ENCODE assay signal across 17 cellular contexts in the genomic region with DNA sequence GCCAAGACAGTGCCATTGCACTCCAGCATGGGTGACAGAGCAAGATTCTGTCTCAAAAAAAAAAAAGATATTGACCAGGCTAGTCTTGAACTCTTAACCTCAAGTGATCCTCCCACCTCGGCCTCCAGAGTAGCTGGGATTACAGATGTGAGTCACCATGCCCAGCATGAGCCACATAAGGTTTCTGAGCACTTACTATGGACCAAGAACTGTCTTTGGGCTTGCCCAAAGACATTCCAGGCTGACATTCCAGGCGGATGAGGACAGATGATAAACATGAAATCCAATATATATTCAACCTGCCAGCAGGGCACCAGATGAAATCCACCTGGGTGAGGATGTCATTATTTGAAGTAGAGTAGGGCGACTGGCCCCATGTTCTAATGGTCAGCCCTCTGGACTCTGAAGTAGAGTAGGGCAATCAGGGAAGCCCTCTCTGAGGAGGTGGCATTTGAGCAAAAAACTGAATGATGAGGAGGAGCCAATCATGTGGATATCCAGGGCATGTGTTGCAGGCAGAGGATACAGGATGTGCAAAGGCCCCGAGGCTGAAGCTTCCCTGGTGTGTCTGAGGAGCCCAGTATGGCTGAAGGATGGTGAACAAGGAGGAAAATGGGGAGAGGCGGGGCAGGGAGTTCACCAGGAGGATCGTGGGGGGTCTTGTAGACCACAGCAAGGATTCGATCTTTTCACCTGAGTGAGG. TPM values are rescaled to one million over a fixed set of nuclear protein-coding genes. Genes with fewer than 3 reads are reported as not detected.
DNase-seq lines count a peak whose midpoint lies in the region; ATAC-seq and TF ChIP-seq lines count a peak whose summit lies in the region.
"Had no signal": no experiment of that assay in that cellular context is flagged by ENCODE, and none has a peak within 500 bp of the region (broad histone marks: within the 10 kb centered on the region; RNA-seq: fewer than 3 reads in every experiment).

No MANE protein-coding gene starts in this region.

- H3K4me3 ChIP-seq in Panc1 (ENCODE audit: low read depth in 2 of 2, low read length in 2 of 2) (no peak overlapping the region), endodermal cell (ENCODE audit: low read length) (no peak overlapping the region), neural progenitor cell (no peak overlapping the region), tibial artery (no peak overlapping the region), GM23338 (no peak overlapping the region)

- H3K4me1 Mint-ChIP-seq in endodermal cell (no peaks in the 10 kb centered on the region), neural progenitor cell (peaks cover 3% of the 10 kb centered on the region), GM23338 (no peaks in the 10 kb centered on the region)

- H3K4me2 ChIP-seq in neural progenitor cell, result no peak overlapping the region
- no peak overlapping the region for H3K4me2 ChIP-seq in GM23338

- H3K4me3 Mint-ChIP-seq in endodermal cell (no peak overlapping the region), neural progenitor cell (no peak overlapping the region), GM23338 (no peak overlapping the region)
- H3K4me3 Mint-ChIP-seq: nephron had no signal

- H3K79me2 ChIP-seq in neural progenitor cell (ENCODE audit: low read depth) (no peaks in the 10 kb centered on the region), GM23338 (replicated peaks; ENCODE audit: insufficient read depth) (no peaks in the 10 kb centered on the region)

- ATAC-seq in Panc1 (peak; percentile 52; the same call in 1 of the 2 replicates), GM23338 (no peak)
- ATAC-seq: activated T-cell treated with anti-CD3 and anti-CD28 coated beads, Interleukin-2, amount 50 U/mL, for 72 hours; left ventricle myocardium superior had no signal

- intact Hi-C loops in Panc1 (cut with micrococcal nuclease; ENCODE audit: unreplicated experiment), result no loop called here
- intact Hi-C loops in posterior vena cava (cut with DNase I), result no loop called here
- intact Hi-C loops in tibial artery (cut with DNase I; ENCODE audit: low total_unique reads), result loop anchor here (5.0 kb wide), 1 partner anchor 140 kb away; no protein-coding TSS in a partner anchor

- in situ Hi-C loops in Panc1 (cut with HindIII; ENCODE audit: low pct_unique_long_range_greater_than_20kb, low sequenced_read_pairs), result no loop called here

- no TSS peak for BruUV-seq in Panc1 (replicated peaks; lab: Mats Ljungman, UMichigan)

- peaks cover 2% of the 10 kb centered on the region for H3K9me3 Mint-ChIP-seq in endodermal cell
- H3K9me3 Mint-ChIP-seq in neural progenitor cell, result no peaks in the 10 kb centered on the region
- H3K9me3 Mint-ChIP-seq in GM23338, result no peaks in the 10 kb centered on the region
- H3K9me3 Mint-ChIP-seq: activated T-cell treated with anti-CD3 and anti-CD28 coated beads, Interleukin-2, amount 50 U/mL, for 72 hours had no signal

- H2AFZ ChIP-seq in neural progenitor cell (replicated peaks) (no peak overlapping the region), GM23338 (no peak overlapping the region)

- H3K9me3 ChIP-seq in Panc1 (ENCODE audit: control insufficient read depth, insufficient read depth, low read depth, low read length), result no peaks in the 10 kb centered on the region
- peaks cover under 1% of the 10 kb centered on the region for H3K9me3 ChIP-seq in endodermal cell (ENCODE audit: control insufficient read depth, low read length)
- H3K9me3 ChIP-seq in neural progenitor cell (ENCODE audit: low read depth), result no peaks in the 10 kb centered on the region
- no peaks in the 10 kb centered on the region for H3K9me3 ChIP-seq in tibial artery

- WGBS in endodermal cell (ENCODE audit: insufficient coverage in 1 of 2, insufficient read length in 1 of 2), 2 experiments, result 82 to 89% methylated on average over 3 to 7 of the region's 7 CpGs

- H3K9ac ChIP-seq in endodermal cell (ENCODE audit: extremely low read depth, low read length, poor library complexity, severe bottlenecking), result no peak overlapping the region
- no peak overlapping the region for H3K9ac ChIP-seq in neural progenitor cell

- no peaks in the 10 kb centered on the region for H3K36me3 ChIP-seq in Panc1 (ENCODE audit: control insufficient read depth, insufficient read depth, low read length)
- no peaks in the 10 kb centered on the region for H3K36me3 ChIP-seq in endodermal cell (ENCODE audit: control insufficient read depth, insufficient read depth, low read length)
- no peaks in the 10 kb centered on the region for H3K36me3 ChIP-seq in neural progenitor cell
- H3K36me3 ChIP-seq in tibial artery, result no peaks in the 10 kb centered on the region
- no peaks in the 10 kb centered on the region for H3K36me3 ChIP-seq in GM23338 (ENCODE audit: insufficient read depth)

- H3K4me1 ChIP-seq in Panc1 (ENCODE audit: control insufficient read depth, insufficient read depth, low read length), result no peaks in the 10 kb centered on the region
- no peaks in the 10 kb centered on the region for H3K4me1 ChIP-seq in endodermal cell (ENCODE audit: control insufficient read depth, insufficient read depth, low read length)
- H3K4me1 ChIP-seq in neural progenitor cell, result no peaks in the 10 kb centered on the region
- no peaks in the 10 kb centered on the region for H3K4me1 ChIP-seq in tibial artery
- no peaks in the 10 kb centered on the region for H3K4me1 ChIP-seq in GM23338 (ENCODE audit: insufficient read depth)

- H4K20me1 ChIP-seq in neural progenitor cell (ENCODE audit: low read depth), result no peaks in the 10 kb centered on the region
- H4K20me1 ChIP-seq in GM23338 (replicated peaks; ENCODE audit: insufficient read depth), result no peaks in the 10 kb centered on the region

- TF ChIP-seq CTCF in Panc1 (IDR thresholded peaks at IDR 0.05) (no peak), endodermal cell (conservative IDR thresholded peaks at IDR 0.05) (no peak), neural progenitor cell (IDR thresholded peaks at IDR 0.05) (no peak), tibial artery (IDR thresholded peaks at IDR 0.05) (no peak), GM23338 (conservative IDR thresholded peaks at IDR 0.05; ENCODE audit: low read depth in 2 of 2) (no peak)

- POLR2A ChIA-PET in Panc1 (lab: Charles Lee), result no interaction called here

- H3K36me3 Mint-ChIP-seq in endodermal cell (ENCODE audit: low read depth) (no peaks in the 10 kb centered on the region), neural progenitor cell (no peaks in the 10 kb centered on the region), GM23338 (ENCODE audit: low read depth) (no peaks in the 10 kb centered on the region; the same call in 2 of the 3 replicates)

- DNase-seq in H4 (ENCODE audit: low spot score) (peak; percentile 72), Panc1 (ENCODE audit: low read depth, low spot score) (no peak), endodermal cell (peak; percentile 48), neural progenitor cell (ENCODE audit: low spot score) (no peak), posterior vena cava (ENCODE audit: low spot score) (no peak), NOMO-1 treated with DMSO at 0.1 percent for 48 hours (lab: John Stamatoyannopoulos, UW; ENCODE audit: unreplicated experiment) (no peak), tibial artery (no peak), GM23338 (ENCODE audit: low spot score) (no peak)
- DNase-seq: activated CD4-positive, alpha-beta T cell treated with anti-CD3 and anti-CD28 coated beads for 48 hours; activated T-cell treated with anti-CD3 and anti-CD28 coated beads, Interleukin-2, amount 50 U/mL, for 72 hours; amygdala; COR-L47; left ventricle myocardium superior; NCI-H1417; NCI-H510A treated with DMSO at 0.1 percent for 48 hours; RPMI8226 had no signal

- H3K9me2 ChIP-seq in GM23338 (ENCODE audit: insufficient read depth), result no peaks in the 10 kb centered on the region; the same call in 1 of the 2 replicates

- no peak overlapping the region for H3K27ac Mint-ChIP-seq in endodermal cell
- peak overlapping the region; percentile 5 for H3K27ac Mint-ChIP-seq in neural progenitor cell
- no peak overlapping the region for H3K27ac Mint-ChIP-seq in GM23338
- H3K27ac Mint-ChIP-seq: activated T-cell treated with anti-CD3 and anti-CD28 coated beads, Interleukin-2, amount 50 U/mL, for 72 hours; nephron had no signal

- no peaks in the 10 kb centered on the region for H3K27me3 ChIP-seq in Panc1 (ENCODE audit: control insufficient read depth, insufficient read depth, low read length)
- no peaks in the 10 kb centered on the region for H3K27me3 ChIP-seq in endodermal cell (ENCODE audit: control insufficient read depth, insufficient read depth, low read length, poor library complexity, severe bottlenecking)
- H3K27me3 ChIP-seq in neural progenitor cell, result no peaks in the 10 kb centered on the region
- peaks cover 0 to 12% of the 10 kb centered on the region in 2 donors for H3K27me3 ChIP-seq in tibial artery
- no peaks in the 10 kb centered on the region for H3K27me3 ChIP-seq in GM23338 (ENCODE audit: insufficient read depth)

- peaks cover 17% of the 10 kb centered on the region for H3K27me3 Mint-ChIP-seq in endodermal cell (ENCODE audit: insufficient read depth)
- peaks cover 7% of the 10 kb centered on the region for H3K27me3 Mint-ChIP-seq in neural progenitor cell (ENCODE audit: insufficient read depth, low read depth)
- peaks cover 13% of the 10 kb centered on the region for H3K27me3 Mint-ChIP-seq in GM23338 (ENCODE audit: insufficient read depth, low read depth, poor library complexity)

- CTCF ChIA-PET in Panc1 (lab: Charles Lee), result interaction anchor here (0.7 kb wide), 1 partner anchor 721 kb away, joined by 3 read pairs; no protein-coding TSS in a partner anchor

- H3K27ac ChIP-seq in Panc1 (ENCODE audit: low read length) (no peak overlapping the region), endodermal cell (ENCODE audit: low read depth, low read length) (no peak overlapping the region), neural progenitor cell (no peak overlapping the region), tibial artery (no peak overlapping the region), GM23338 (ENCODE audit: low read depth) (no peak overlapping the region)

- no peaks in the 10 kb centered on the region for H3F3A ChIP-seq in neural progenitor cell (ENCODE audit: low read depth)
- H3F3A ChIP-seq in GM23338 (replicated peaks; ENCODE audit: low read depth), result no peaks in the 10 kb centered on the region

RNA-seq across cellular contexts. Expression of a gene that starts 4.0 kb away (rescaled TPM):
- not detected in 2 replicates for total RNA-seq in H4 (2014; rRNA removed; shearing (Covaris generic))
- total RNA-seq in Panc1 (2021; ENCODE audit: unreplicated experiment), result not detected
- 0.33 TPM for polyA plus RNA-seq in Panc1 (2012; ENCODE audit: insufficient read length)
- total RNA-seq in endodermal cell, result under 1 TPM in 1 of 2 donors, not detected in 1; 0.24 TPM
- not detected for polyA plus RNA-seq in endodermal cell (2013, experiment 1 of 2)
- not detected for polyA plus RNA-seq in endodermal cell (2013, experiment 2 of 2)
- 0.62 TPM in 1 of 2 replicates, not detected in the other for total RNA-seq in neural progenitor cell (ENCODE audit: low replicate concordance)
- 1 to 10 TPM; 2.0 to 2.3 TPM for total RNA-seq in posterior vena cava
- 0.78 TPM in 1 of 2 replicates, not detected in the other for total RNA-seq in GM23338 (2014; rRNA removed; shearing (Covaris generic))
- 0.43 and 0.45 TPM in 2 replicates for polyA plus RNA-seq in GM23338 (2016; fragmentation: Nextera tagmentation; extraction: Ambion mirVana)

RNA-seq across cellular contexts. Expression of a gene that starts 16.2 kb away (rescaled TPM):
- total RNA-seq in H4 (2014; rRNA removed; shearing (Covaris generic)), result 66.2 and 100 TPM in 2 replicates
- 30.3 TPM for total RNA-seq in Panc1 (2021; ENCODE audit: unreplicated experiment)
- 47.0 TPM for polyA plus RNA-seq in Panc1 (2012; ENCODE audit: insufficient read length)
- total RNA-seq in endodermal cell, result 10 to 100 TPM; 19.7 to 34.5 TPM
- polyA plus RNA-seq in endodermal cell (2013, experiment 1 of 2), result 33.2 TPM
- polyA plus RNA-seq in endodermal cell (2013, experiment 2 of 2), result 32.3 TPM
- 27.0 and 57.9 TPM in 2 replicates for total RNA-seq in neural progenitor cell (ENCODE audit: low replicate concordance)
- total RNA-seq in posterior vena cava, result 10 to 100 TPM; 15.4 to 17.9 TPM
- 28.5 and 37.2 TPM in 2 replicates for total RNA-seq in GM23338 (2014; rRNA removed; shearing (Covaris generic))
- 27.7 and 29.7 TPM in 2 replicates for polyA plus RNA-seq in GM23338 (2016; fragmentation: Nextera tagmentation; extraction: Ambion mirVana)

RNA-seq across cellular contexts. Expression of a gene that starts 19.1 kb away (rescaled TPM):
- total RNA-seq in H4 (2014; rRNA removed; shearing (Covaris generic)), result 21.0 and 21.2 TPM in 2 replicates
- total RNA-seq in Panc1 (2021; ENCODE audit: unreplicated experiment) (44.9 TPM), endodermal cell (10 to 100 TPM; 80.6 to 86.6 TPM), neural progenitor cell (ENCODE audit: low replicate concordance) (34.4 and 97.5 TPM in 2 replicates), posterior vena cava (10 to 100 TPM; 35.1 to 42.1 TPM)
- polyA plus RNA-seq in Panc1 (2012; ENCODE audit: insufficient read length), result 64.9 TPM
- polyA plus RNA-seq in endodermal cell (2013, experiment 1 of 2), result 115 TPM
- polyA plus RNA-seq in endodermal cell (2013, experiment 2 of 2), result 105 TPM
- total RNA-seq in GM23338 (2014; rRNA removed; shearing (Covaris generic)), result 118 and 125 TPM in 2 replicates
- polyA plus RNA-seq in GM23338 (2016; fragmentation: Nextera tagmentation; extraction: Ambion mirVana), result 40.3 and 43.3 TPM in 2 replicates

Comparison
In these comparisons a context has a peak if more than half of its experiments do, and no peak if none do; other contexts are left out.
1. DNase-seq: peak in H4 (single experiment) and endodermal cell (single experiment); none in Panc1 (single experiment), neural progenitor cell (single experiment), posterior vena cava (single experiment), NOMO-1 treated with DMSO at 0.1 percent for 48 hours (single experiment), tibial artery (0 of 2) and GM23338 (single experiment).